ENCODE assay signal across 16 cellular contexts in the genomic region with DNA sequence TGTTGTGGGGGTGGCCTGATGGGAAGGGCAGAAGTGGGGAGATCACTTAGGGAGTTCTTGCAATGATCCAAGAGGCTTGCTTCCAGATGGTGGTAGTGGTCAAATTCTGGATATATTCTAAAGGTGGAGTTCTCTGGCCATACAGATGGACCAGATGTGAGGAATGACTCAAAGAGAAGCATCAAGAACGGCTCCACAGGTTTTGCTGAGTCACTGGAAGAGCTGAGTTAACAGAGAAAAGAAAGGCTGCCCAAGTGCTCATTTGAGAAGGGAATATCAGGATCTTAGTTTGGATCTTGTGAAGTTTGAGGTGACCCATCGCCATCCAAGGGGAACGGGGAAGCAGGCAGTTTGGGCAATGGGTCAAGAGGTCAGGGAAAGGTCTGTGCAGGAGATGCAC.
"Had no signal": no experiment of that assay in that cellular context is flagged by ENCODE, and none has a peak within 500 bp of the region (broad histone marks: within the 10 kb centered on the region; RNA-seq: fewer than 3 reads in every experiment).

No MANE protein-coding gene starts in this region.

- H3K27ac ChIP-seq: ascending aorta, coronary artery, gastroesophageal sphincter, neural progenitor cell, pancreas, thoracic aorta, VCaP had no signal

- H3K27me3 ChIP-seq: ascending aorta, gastroesophageal sphincter, neural progenitor cell, pancreas had no signal

- H3K4me2 ChIP-seq: neural progenitor cell had no signal

- H3K36me3 Mint-ChIP-seq: activated naive CD8-positive, alpha-beta T cell treated with anti-CD3 and anti-CD28 coated beads, Interleukin-2, amount 10 ng/mL, durations not matched to agents 7 days and 5 days; mesothelial cell of epicardium; neural progenitor cell had no signal

- H3K36me3 ChIP-seq: ascending aorta, gastroesophageal sphincter, neural progenitor cell, pancreas, thoracic aorta had no signal

- H3K9me3 ChIP-seq: ascending aorta, gastroesophageal sphincter, pancreas, thoracic aorta had no signal

- H3K4me1 ChIP-seq: ascending aorta, neural progenitor cell, pancreas had no signal

- ATAC-seq: gastroesophageal sphincter had no signal

- H3K27ac Mint-ChIP-seq: activated CD8-positive, alpha-beta T cell treated with anti-CD3 and anti-CD28 coated beads for 36 hours; activated naive CD8-positive, alpha-beta T cell treated with anti-CD3 and anti-CD28 coated beads, Interleukin-2, amount 10 ng/mL, durations not matched to agents 7 days and 5 days; mesothelial cell of epicardium; neural progenitor cell; stimulated activated naive CD8-positive, alpha-beta T cell treated with anti-CD3 and anti-CD28 coated beads, Interleukin-15, amount 100 ng/mL, for 72 hours had no signal

- DNase-seq: activated CD4-positive, alpha-beta T cell treated with anti-CD3 and anti-CD28 coated beads for 4 hours; activated CD8-positive, alpha-beta memory T cell treated with anti-CD3 and anti-CD28 coated beads, Interleukin-2, amount 50 U/mL, for 4 hours; activated naive CD8-positive, alpha-beta T cell treated with anti-CD3 and anti-CD28 coated beads, Interleukin-2, amount 10 ng/mL, durations not matched to agents 7 days and 5 days; effector CD8-positive, alpha-beta T cell; stimulated activated CD4-positive, alpha-beta T cell treated with anti-CD3 and anti-CD28 coated beads, Interleukin-4, amount 100 ng/mL, for 1 hour; stimulated activated naive CD8-positive, alpha-beta T cell treated with anti-CD3 and anti-CD28 coated beads, Interleukin-15, amount 100 ng/mL, for 72 hours; T1000 had no signal

- H3K9me3 Mint-ChIP-seq: activated CD8-positive, alpha-beta T cell treated with anti-CD3 and anti-CD28 coated beads for 36 hours; activated naive CD8-positive, alpha-beta T cell treated with anti-CD3 and anti-CD28 coated beads, Interleukin-2, amount 10 ng/mL, durations not matched to agents 7 days and 5 days; mesothelial cell of epicardium; neural progenitor cell; stimulated activated naive CD8-positive, alpha-beta T cell treated with anti-CD3 and anti-CD28 coated beads, Interleukin-15, amount 100 ng/mL, for 72 hours had no signal

- H3K9ac ChIP-seq: neural progenitor cell had no signal

- H3K4me3 ChIP-seq: ascending aorta, coronary artery, gastroesophageal sphincter, neural progenitor cell, pancreas, thoracic aorta had no signal

- H2AFZ ChIP-seq: neural progenitor cell had no signal

- H3K4me1 Mint-ChIP-seq: activated naive CD8-positive, alpha-beta T cell treated with anti-CD3 and anti-CD28 coated beads, Interleukin-2, amount 10 ng/mL, durations not matched to agents 7 days and 5 days; mesothelial cell of epicardium; stimulated activated naive CD8-positive, alpha-beta T cell treated with anti-CD3 and anti-CD28 coated beads, Interleukin-15, amount 100 ng/mL, for 72 hours had no signal

- H3K4me3 Mint-ChIP-seq: activated CD8-positive, alpha-beta T cell treated with anti-CD3 and anti-CD28 coated beads for 36 hours; activated naive CD8-positive, alpha-beta T cell treated with anti-CD3 and anti-CD28 coated beads, Interleukin-2, amount 10 ng/mL, durations not matched to agents 7 days and 5 days; mesothelial cell of epicardium; neural progenitor cell; stimulated activated naive CD8-positive, alpha-beta T cell treated with anti-CD3 and anti-CD28 coated beads, Interleukin-15, amount 100 ng/mL, for 72 hours had no signal
